29 cellular contexts compared by ENCODE assay signal in the genomic region with DNA sequence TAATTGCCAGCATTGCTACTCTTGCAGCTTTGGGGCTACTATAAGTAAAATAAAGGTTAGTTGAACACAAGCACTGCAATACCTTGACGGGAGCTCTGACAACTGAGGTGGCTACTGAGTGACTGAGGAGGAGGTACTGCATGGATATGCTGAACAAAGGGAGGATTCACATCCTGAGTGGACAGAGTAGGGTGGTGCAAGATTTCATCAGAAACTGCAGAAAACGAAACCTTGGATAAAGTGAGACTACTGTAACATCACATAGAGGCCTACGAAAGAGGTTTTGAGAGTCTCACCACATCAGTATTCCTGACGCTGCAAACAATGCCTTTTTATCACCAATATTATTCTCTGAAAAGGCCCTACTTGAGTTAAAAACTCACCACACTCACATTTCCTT. TPM values are rescaled to one million over a fixed set of nuclear protein-coding genes. Genes with fewer than 3 reads are reported as not detected.
"Had no signal": no experiment of that assay in that cellular context is flagged by ENCODE, and none has a peak within 500 bp of the region (broad histone marks: within the 10 kb centered on the region; RNA-seq: fewer than 3 reads in every experiment).

No MANE protein-coding gene starts in this region.

- H3K4me1 ChIP-seq: colonic mucosa, SJSA1 had no signal

- DNase-seq: activated CD4-positive, alpha-beta memory T cell treated with anti-CD3 and anti-CD28 coated beads for 36 hours; activated CD4-positive, alpha-beta T cell treated with anti-CD3 and anti-CD28 coated beads, Interleukin-2, amount 10 ng/mL, durations not matched to agents 7 days and 5 days; activated CD4-positive, CD25-positive, alpha-beta regulatory T cell; activated CD8-positive, alpha-beta memory T cell treated with anti-CD3 and anti-CD28 coated beads for 24 hours; activated effector memory CD4-positive, alpha-beta T cell treated with anti-CD3 and anti-CD28 coated beads, Interleukin-2, amount 50 U/mL, for 16 hours; activated naive CD4-positive, alpha-beta T cell treated with Interleukin-2 at 50 U/mL for 16 hours; activated naive CD8-positive, alpha-beta T cell treated with anti-CD3 and anti-CD28 coated beads, Interleukin-2, amount 50 U/mL, for 24 hours; activated T-cell treated with anti-CD3 and anti-CD28 coated beads, Interleukin-2, amount 50 U/mL, for 4 hours; amniotic stem cell; brain microvascular endothelial cell; cerebellar nuclear complex; colonic mucosa; NCI-H1048; NCI-H146; NCI-H187 treated with DMSO at 0.1 percent for 48 hours; NCI-H345; NCI-H510A; NCI-H69; PC-3; SHP77; T-helper 17 cell; T-helper 9 cell had no signal

- H3K36me3 ChIP-seq: brain microvascular endothelial cell, cardiac muscle cell, colonic mucosa, SJSA1 had no signal

- ATAC-seq: activated naive CD4-positive, alpha-beta T cell treated with anti-CD3 and anti-CD28 coated beads, Interleukin-2, amount 50 U/mL, for 72 hours; activated naive CD8-positive, alpha-beta T cell treated with anti-CD3 and anti-CD28 coated beads, Interleukin-2, amount 50 U/mL, for 24 hours; activated T-cell treated with anti-CD3 and anti-CD28 coated beads, Interleukin-2, amount 50 U/mL, for 4 hours; PC-3; T-helper 17 cell had no signal

- H3K4me2 ChIP-seq: KMS-11 had no signal

- H3K9me3 ChIP-seq: colonic mucosa, SJSA1 had no signal

- H3K4me3 ChIP-seq: cardiac muscle cell, colonic mucosa, SJSA1 had no signal

- FAIRE-seq: RCC 7860, TTC549 had no signal

- H3K27ac ChIP-seq: brain microvascular endothelial cell, cardiac muscle cell, colonic mucosa, KMS-11, SJSA1 had no signal

- H3K9ac ChIP-seq: KMS-11 had no signal

RNA-seq across cellular contexts. Expression of a gene that starts 3.8 kb away (rescaled TPM):
- total RNA-seq: activated CD4-positive, alpha-beta memory T cell treated with anti-CD3 and anti-CD28 coated beads for 36 hours; MCF 10A; PC-3; SJSA1 had no signal
- polyA plus RNA-seq: cardiac muscle cell had no signal
